In the genomic region with DNA sequence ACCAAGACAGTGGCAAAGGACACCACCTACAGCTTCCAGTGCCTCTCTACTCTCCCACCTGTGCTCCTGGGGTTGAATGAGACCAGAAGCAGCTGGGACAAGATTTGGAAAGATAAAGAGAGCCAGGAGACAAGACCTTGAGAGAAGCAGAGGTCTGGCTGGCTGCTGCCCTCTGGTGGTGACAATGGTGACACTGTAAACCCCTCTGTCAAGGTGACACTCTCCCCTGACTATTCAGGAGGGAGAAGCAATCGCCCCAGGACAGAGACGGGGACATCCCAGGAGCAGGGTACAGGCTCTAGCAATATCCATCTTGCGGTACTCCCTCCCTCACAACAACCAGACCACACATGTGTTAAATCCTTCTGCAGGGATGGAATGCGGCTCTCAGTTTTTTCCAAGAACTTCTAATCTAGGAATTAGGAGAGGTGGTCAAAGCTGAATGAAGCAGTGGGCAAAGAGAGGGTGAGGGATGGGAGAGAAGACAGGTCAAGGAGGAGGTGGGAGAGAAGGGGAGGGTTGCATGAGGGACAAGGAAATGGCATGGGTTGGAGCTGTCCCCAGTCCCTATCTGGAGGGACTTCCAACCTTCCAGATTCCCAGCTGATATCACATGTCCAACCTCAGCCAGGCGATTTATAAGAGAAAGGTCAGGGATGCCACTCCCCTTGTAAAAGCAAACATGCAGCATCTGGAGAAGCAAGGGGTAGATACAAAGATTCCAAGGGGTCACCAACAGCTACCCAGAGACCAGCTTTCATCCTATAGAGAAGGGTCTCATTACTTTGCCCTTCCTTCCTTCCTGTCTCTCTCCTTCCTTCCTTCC, we compare ENCODE assay signal across 8 cellular contexts. TPM values are rescaled to one million over a fixed set of nuclear protein-coding genes. Genes with fewer than 3 reads are reported as not detected.
DNase-seq lines count a peak whose midpoint lies in the region; ATAC-seq and TF ChIP-seq lines count a peak whose summit lies in the region.

No MANE protein-coding gene starts in this region.

- intact Hi-C loops in activated naive CD4-positive, alpha-beta T cell treated with anti-CD3 and anti-CD28 coated beads for 36 hours (cut with micrococcal nuclease), result loop anchor here (1.0 to 5.0 kb wide), 3 partner anchors 17 to 160 kb away; a partner anchor contains a TSS
- intact Hi-C loops in posterior cingulate gyrus (cut with DNase I), result loop anchor here (2.0 to 10.0 kb wide), 3 partner anchors 35 to 67 kb away; no protein-coding TSS in a partner anchor
- intact Hi-C loops in uterus (cut with DNase I; ENCODE audit: low total_unique reads), result loop anchor here (10.0 kb wide), 1 partner anchor 53 kb away; no protein-coding TSS in a partner anchor

- peaks cover 23% of the 10 kb centered on the region for H3K4me1 Mint-ChIP-seq in activated naive CD4-positive, alpha-beta T cell treated with anti-CD3 and anti-CD28 coated beads for 36 hours (ENCODE audit: low read depth)

- 1% methylated on average over 5 of the region's 5 CpGs for WGBS in SK-N-SH (ENCODE audit: low lambda C conversion rate)

- H3K9me3 ChIP-seq in Loucy (ENCODE audit: insufficient read depth, low read depth, low read length) (no peaks in the 10 kb centered on the region), SK-N-SH (no peaks in the 10 kb centered on the region), uterus (no peaks in the 10 kb centered on the region)

- H3K79me2 ChIP-seq in Loucy (ENCODE audit: insufficient read depth, low read length), result no peaks in the 10 kb centered on the region
- no peaks in the 10 kb centered on the region for H3K79me2 ChIP-seq in SK-N-SH (ENCODE audit: insufficient read depth)

- peaks cover 3% of the 10 kb centered on the region for H3K36me3 Mint-ChIP-seq in activated naive CD4-positive, alpha-beta T cell treated with anti-CD3 and anti-CD28 coated beads for 36 hours (ENCODE audit: low read depth)

- no peaks in the 10 kb centered on the region for H3K27me3 ChIP-seq in Loucy (ENCODE audit: insufficient read depth, low read length, poor library complexity, severe bottlenecking)
- H3K27me3 ChIP-seq in SK-N-SH (ENCODE audit: insufficient read depth), result peaks cover 68% of the 10 kb centered on the region
- peaks cover 0 to 11% of the 10 kb centered on the region in 2 donors for H3K27me3 ChIP-seq in uterus

- H4K20me1 ChIP-seq in Loucy (ENCODE audit: insufficient read depth, low read length, poor library complexity, severe bottlenecking), result no peaks in the 10 kb centered on the region
- no peaks in the 10 kb centered on the region for H4K20me1 ChIP-seq in SK-N-SH (ENCODE audit: insufficient read depth)

- no peak overlapping the region for H3K4me3 Mint-ChIP-seq in activated naive CD4-positive, alpha-beta T cell treated with anti-CD3 and anti-CD28 coated beads for 36 hours

- TF ChIP-seq CTCF in Loucy (conservative IDR thresholded peaks at IDR 0.05; ENCODE audit: low read length), result peak; percentile 90
- peak; percentile 98 for TF ChIP-seq CTCF in SK-N-SH (IDR thresholded peaks at IDR 0.05)
- TF ChIP-seq CTCF in uterus (IDR thresholded peaks at IDR 0.05), result peak; percentile 56 to 71 (median 69)

- H3K9ac ChIP-seq in Loucy (ENCODE audit: low read depth, low read length, poor library complexity, severe bottlenecking) (no peak overlapping the region), SK-N-SH (no peak overlapping the region)

- peaks cover 8% of the 10 kb centered on the region for H3K4me1 ChIP-seq in Loucy (ENCODE audit: insufficient read depth, low read length, poor library complexity, severe bottlenecking)
- peaks cover 0 to 9% of the 10 kb centered on the region in 2 experiments; a peak in 1 of 4 replicates for H3K4me1 ChIP-seq in SK-N-SH (ENCODE audit: control insufficient read depth in 1 of 2, insufficient read depth in 2 of 2, low read depth in 1 of 2, low read length in 1 of 2)
- peaks cover 0 to 11% of the 10 kb centered on the region in 2 donors for H3K4me1 ChIP-seq in uterus

- H3K27ac ChIP-seq in SK-N-SH (ENCODE audit: low read depth in 2 of 2, low read length in 1 of 2), result no peak overlapping the region
- no peak overlapping the region for H3K27ac ChIP-seq in uterus

- H3K4me3 ChIP-seq in Loucy (ENCODE audit: low read length, poor library complexity, severe bottlenecking) (no peak overlapping the region), SK-N-SH (ENCODE audit: low read depth in 2 of 2, low read length in 1 of 2) (no peak overlapping the region), uterus (no peak overlapping the region)

- H3K9me3 Mint-ChIP-seq in activated naive CD4-positive, alpha-beta T cell treated with anti-CD3 and anti-CD28 coated beads for 36 hours, result no peaks in the 10 kb centered on the region

- H3K27me3 Mint-ChIP-seq in activated naive CD4-positive, alpha-beta T cell treated with anti-CD3 and anti-CD28 coated beads for 36 hours (ENCODE audit: low read depth), result peaks cover 26% of the 10 kb centered on the region

- no peak for TF ChIP-seq EP300 in SK-N-SH (IDR thresholded peaks at IDR 0.05; ENCODE audit: borderline replicate concordance in 1 of 2, low read depth in 1 of 2, low read length in 1 of 2)

- POLR2A ChIA-PET in SK-N-SH (lab: Yijun Ruan, JAX), result no interaction called here

- DNase-seq in Daoy (ENCODE audit: low read depth) (peak; percentile 70), SK-N-SH (peak; percentile 87), globus pallidus (ENCODE audit: low spot score) (peak; percentile 38), posterior cingulate gyrus (peak; percentile 57 to 94 (median 77)), uterus (peak; percentile 62 to 66)
- peak; percentile 91 for DNase-seq in activated naive CD4-positive, alpha-beta T cell treated with anti-CD3 and anti-CD28 coated beads for 36 hours

- no peaks in the 10 kb centered on the region for H3K36me3 ChIP-seq in Loucy (ENCODE audit: insufficient read depth, low read length)
- no peaks in the 10 kb centered on the region for H3K36me3 ChIP-seq in SK-N-SH (replicated peaks in 1 of 2; ENCODE audit: control insufficient read depth in 1 of 2, insufficient read depth in 2 of 2, low read length in 1 of 2)
- no peaks in the 10 kb centered on the region for H3K36me3 ChIP-seq in uterus

- H3K9me2 ChIP-seq in Loucy (replicated peaks; ENCODE audit: low read depth, low read length), result no peaks in the 10 kb centered on the region
- no peaks in the 10 kb centered on the region for H3K9me2 ChIP-seq in SK-N-SH

- peak; percentile 72 for TF ChIP-seq RAD21 in SK-N-SH (IDR thresholded peaks at IDR 0.05; ENCODE audit: low read length)

- ATAC-seq in GM18502 (IDR thresholded peaks at IDR 0.05; ENCODE audit: poor library complexity, unreplicated experiment), result no peak

- H2AFZ ChIP-seq in Loucy (ENCODE audit: low read length), result no peak overlapping the region
- H2AFZ ChIP-seq in SK-N-SH (ENCODE audit: low read depth), result no peak overlapping the region

- H3K4me2 ChIP-seq in Loucy (ENCODE audit: low read depth, low read length, poor library complexity, severe bottlenecking) (no peak overlapping the region), SK-N-SH (no peak overlapping the region)

- H3F3A ChIP-seq in Loucy (ENCODE audit: low read depth) (no peaks in the 10 kb centered on the region), SK-N-SH (replicated peaks; ENCODE audit: insufficient read depth) (peaks cover 8% of the 10 kb centered on the region)

- TF ChIP-seq POLR2A in uterus (IDR thresholded peaks at IDR 0.05), result no peak

- CTCF ChIA-PET in SK-N-SH (lab: Yijun Ruan, JAX), result interaction anchor here (0.6 to 8.6 kb wide), 55 partner anchors 8 to 815 kb away, joined by 3 to 105 read pairs (median 4); no protein-coding TSS in a partner anchor
- CTCF ChIA-PET in activated naive CD4-positive, alpha-beta T cell treated with anti-CD3 and anti-CD28 coated beads for 36 hours (lab: Charles Lee), result interaction anchor here (0.6 to 6.2 kb wide), 24 partner anchors 8 to 480 kb away, joined by 3 to 117 read pairs (median 4); no protein-coding TSS in a partner anchor

- no peak overlapping the region for H3K27ac Mint-ChIP-seq in activated naive CD4-positive, alpha-beta T cell treated with anti-CD3 and anti-CD28 coated beads for 36 hours

TF ChIP-seq in SK-N-SH, 30 proteins besides CTCF, POLR2A, EP300 and RAD21:
- TF ChIP-seq NRF1 (IDR thresholded peaks at IDR 0.05; ENCODE audit: low read depth, low read length), result no peak
- peak; percentile 80 for TF ChIP-seq SMC3 (IDR thresholded peaks at IDR 0.05; ENCODE audit: low read depth, low read length)

RNA-seq across cellular contexts. Expression of a gene that starts 2.9 kb away (rescaled TPM):
- 3.2 TPM in 1 of 2 replicates, not detected in the other for total RNA-seq in Daoy (2014; rRNA removed; shearing (Covaris generic))
- 0.13 TPM in 1 of 2 replicates, not detected in the other for polyA plus RNA-seq in SK-N-SH (2012; rRNA removed)
- 0.03 and 0.05 TPM in 2 replicates for polyA plus RNA-seq in SK-N-SH (2012; cell fraction: cytosol; rRNA removed)
- polyA plus RNA-seq in SK-N-SH (2012; cell fraction: nucleus; rRNA removed), result 0.11 and 0.25 TPM in 2 replicates
- total RNA-seq in activated naive CD4-positive, alpha-beta T cell treated with anti-CD3 and anti-CD28 coated beads for 36 hours, result not detected
- 1 to 10 TPM in 1 of 4 donors, under 1 TPM in 1, not detected in 2; 0.40 to 2.4 TPM for total RNA-seq in uterus

RNA-seq across cellular contexts. Expression of a gene that starts 17.1 kb away (rescaled TPM):
- 0.29 TPM in 1 of 2 replicates, not detected in the other for total RNA-seq in Daoy (2014; rRNA removed; shearing (Covaris generic))
- 2.8 and 4.7 TPM in 2 replicates for polyA plus RNA-seq in SK-N-SH (2012; rRNA removed)
- polyA plus RNA-seq in SK-N-SH (2012; cell fraction: cytosol; rRNA removed), result 1.8 and 2.8 TPM in 2 replicates
- 2.2 and 3.0 TPM in 2 replicates for polyA plus RNA-seq in SK-N-SH (2012; cell fraction: nucleus; rRNA removed)
- 10 to 100 TPM; 18.7 to 18.9 TPM for total RNA-seq in activated naive CD4-positive, alpha-beta T cell treated with anti-CD3 and anti-CD28 coated beads for 36 hours
- 10 to 100 TPM in 2 of 4 donors, 1 to 10 TPM in 2; 5.9 to 32.9 (median 13.9) TPM for total RNA-seq in uterus

RNA-seq across cellular contexts. Expression of a gene that starts 17.3 kb away (rescaled TPM):
- not detected in 2 replicates for total RNA-seq in Daoy (2014; rRNA removed; shearing (Covaris generic))
- 10.4 and 11.0 TPM in 2 replicates for polyA plus RNA-seq in SK-N-SH (2012; rRNA removed)
- 11.8 and 12.9 TPM in 2 replicates for polyA plus RNA-seq in SK-N-SH (2012; cell fraction: cytosol; rRNA removed)
- 3.8 and 5.5 TPM in 2 replicates for polyA plus RNA-seq in SK-N-SH (2012; cell fraction: nucleus; rRNA removed)
- 10 to 100 TPM; 40.3 to 41.3 TPM for total RNA-seq in activated naive CD4-positive, alpha-beta T cell treated with anti-CD3 and anti-CD28 coated beads for 36 hours
- 1 to 10 TPM in 2 of 4 donors, not detected in 2; 5.5 to 6.7 TPM for total RNA-seq in uterus

Comparison
In these comparisons a context has a peak if more than half of its experiments do, and no peak if none do; other contexts are left out.
1. DNase-seq: peak in every context shown above with its lines; median percentile 91 in activated naive CD4-positive, alpha-beta T cell treated with anti-CD3 and anti-CD28 coated beads for 36 hours; 87 in SK-N-SH; 77 in posterior cingulate gyrus; 70 in Daoy; 64 in uterus; 38 in globus pallidus.
2. RNA of a gene that starts 17.3 kb away (total RNA-seq): 40.3 to 41.3 TPM in activated naive CD4-positive, alpha-beta T cell treated with anti-CD3 and anti-CD28 coated beads for 36 hours; 5.5 to 6.7 TPM in uterus and not detected in Daoy; every median in the first group is over 4 times any median in the second.
3. Peak in every context shown above with its lines, with median percentiles within 50 percentile points of each other: CTCF ChIP-seq.